In genomic region chr3:172766718-172767405, GRCh38 we compare ENCODE assay signal across 36 cellular contexts.
"Had no signal": no experiment of that assay in that cellular context is flagged by ENCODE, and none has a peak within 500 bp of the region (broad histone marks: within the 10 kb centered on the region; RNA-seq: fewer than 3 reads in every experiment).

No MANE protein-coding gene starts in this region.

- H3K27me3 Mint-ChIP-seq: activated CD8-positive, alpha-beta T cell treated with anti-CD3 and anti-CD28 coated beads for 36 hours; activated naive CD4-positive, alpha-beta T cell treated with anti-CD3 and anti-CD28 coated beads, Interleukin-2, amount 50 U/mL, for 24 hours; activated naive CD8-positive, alpha-beta T cell treated with anti-CD3 and anti-CD28 coated beads, Interleukin-2, amount 10 ng/mL, durations not matched to agents 7 days and 5 days; activated T-helper 17 cell treated with anti-CD3 and anti-CD28 coated beads, Interleukin-2, amount 50 U/mL, for 72 hours had no signal

- H3K27ac ChIP-seq: ascending aorta, body of pancreas, Peyer's patch, SJSA1, WERI-Rb-1 had no signal

- H3K27ac Mint-ChIP-seq: activated CD8-positive, alpha-beta T cell treated with anti-CD3 and anti-CD28 coated beads for 36 hours; activated naive CD4-positive, alpha-beta T cell treated with anti-CD3 and anti-CD28 coated beads, Interleukin-2, amount 50 U/mL, for 24 hours; activated naive CD8-positive, alpha-beta T cell treated with anti-CD3 and anti-CD28 coated beads, Interleukin-2, amount 10 ng/mL, durations not matched to agents 7 days and 5 days; activated T-helper 17 cell treated with anti-CD3 and anti-CD28 coated beads, Interleukin-2, amount 50 U/mL, for 72 hours had no signal

- FAIRE-seq: bronchial epithelial cell had no signal

- H3K9me3 ChIP-seq: ascending aorta, body of pancreas, MG63, Peyer's patch, SJSA1 had no signal

- H3K4me3 Mint-ChIP-seq: activated CD8-positive, alpha-beta T cell treated with anti-CD3 and anti-CD28 coated beads for 36 hours; activated naive CD4-positive, alpha-beta T cell treated with anti-CD3 and anti-CD28 coated beads, Interleukin-2, amount 50 U/mL, for 24 hours; activated naive CD8-positive, alpha-beta T cell treated with anti-CD3 and anti-CD28 coated beads, Interleukin-2, amount 10 ng/mL, durations not matched to agents 7 days and 5 days; activated T-cell treated with anti-CD3 and anti-CD28 coated beads, Interleukin-2, amount 50 U/mL, for 72 hours; activated T-helper 17 cell treated with anti-CD3 and anti-CD28 coated beads, Interleukin-2, amount 50 U/mL, for 72 hours had no signal

- H3K4me1 ChIP-seq: ascending aorta, body of pancreas, Peyer's patch, SJSA1 had no signal

- H3K9me3 Mint-ChIP-seq: activated CD8-positive, alpha-beta T cell treated with anti-CD3 and anti-CD28 coated beads for 36 hours; activated naive CD4-positive, alpha-beta T cell treated with anti-CD3 and anti-CD28 coated beads, Interleukin-2, amount 50 U/mL, for 24 hours; activated naive CD8-positive, alpha-beta T cell treated with anti-CD3 and anti-CD28 coated beads, Interleukin-2, amount 10 ng/mL, durations not matched to agents 7 days and 5 days; activated T-cell treated with anti-CD3 and anti-CD28 coated beads, Interleukin-2, amount 50 U/mL, for 72 hours; activated T-helper 17 cell treated with anti-CD3 and anti-CD28 coated beads, Interleukin-2, amount 50 U/mL, for 72 hours had no signal

- DNase-seq: activated CD4-positive, alpha-beta T cell treated with anti-CD3 and anti-CD28 coated beads for 1 hour; activated CD4-positive, alpha-beta T cell treated with anti-CD3 and anti-CD28 coated beads for 48 hours; activated CD4-positive, CD25-positive, alpha-beta regulatory T cell; activated CD8-positive, alpha-beta T cell treated with anti-CD3 and anti-CD28 coated beads for 36 hours; activated effector memory CD4-positive, alpha-beta T cell treated with anti-CD3 and anti-CD28 coated beads, Interleukin-2, amount 50 U/mL, for 16 hours; activated naive CD4-positive, alpha-beta T cell; activated naive CD8-positive, alpha-beta T cell treated with anti-CD3 and anti-CD28 coated beads, Interleukin-2, amount 10 ng/mL, durations not matched to agents 7 days and 5 days; activated T-cell treated with anti-CD3 and anti-CD28 coated beads, Interleukin-2, amount 50 U/mL, for 1 hour; activated T-cell treated with anti-CD3 and anti-CD28 coated beads, Interleukin-2, amount 50 U/mL, for 72 hours; amygdala; body of pancreas; caudate nucleus; Karpas-422; KBM-7; MG63; NCI-H1092; NCI-H1436 treated with DMSO at 0.1 percent for 48 hours; NCI-H1694 treated with DMSO at 0.1 percent for 48 hours; NCI-H2029; NCI-H2107; NCI-H2171; NCI-H510A; NCI-H526; NCI-H748 treated with DMSO at 0.1 percent for 48 hours; NK-92 treated with Interleukin-12 subunit alpha and Interleukin-12 subunit beta, amount 100 ng/mL, for 24 hours; OCI-M1; Peyer's patch; RPMI8226; SHP77 treated with DMSO at 0.1 percent for 48 hours; T1000; WERI-Rb-1 had no signal

- H3K4me1 Mint-ChIP-seq: activated naive CD4-positive, alpha-beta T cell treated with anti-CD3 and anti-CD28 coated beads, Interleukin-2, amount 50 U/mL, for 24 hours had no signal

- ATAC-seq: activated CD8-positive, alpha-beta T cell treated with anti-CD3 and anti-CD28 coated beads for 36 hours; activated T-cell treated with anti-CD3 and anti-CD28 coated beads, Interleukin-2, amount 50 U/mL, for 72 hours; activated T-helper 17 cell treated with anti-CD3 and anti-CD28 coated beads, Interleukin-2, amount 50 U/mL, for 72 hours; body of pancreas had no signal

- H3K4me3 ChIP-seq: ascending aorta, body of pancreas, MG63, Peyer's patch, SJSA1 had no signal

- H3K27me3 ChIP-seq: ascending aorta, body of pancreas, MG63, Peyer's patch, SJSA1 had no signal
